9 cellular contexts compared by ENCODE assay signal in the genomic region with DNA sequence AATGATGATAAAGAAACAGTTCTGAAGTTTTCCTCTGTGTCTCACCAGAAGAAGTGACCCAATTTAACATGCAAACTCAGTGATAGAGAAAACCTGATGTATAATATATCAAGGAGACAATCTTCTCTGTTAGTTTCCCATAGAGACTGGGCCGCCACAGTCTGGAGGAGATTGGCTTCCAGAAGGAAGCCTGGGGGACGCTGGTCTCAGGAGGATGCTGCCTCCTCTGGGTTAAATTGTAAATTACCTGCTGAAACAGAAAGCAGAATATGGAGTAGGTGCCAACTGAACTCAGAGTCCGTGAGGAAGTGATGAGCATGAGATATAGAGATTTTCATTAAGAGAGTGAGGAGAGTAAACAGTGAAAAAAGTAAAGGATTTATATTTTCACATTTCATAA. TPM values are rescaled to one million over a fixed set of nuclear protein-coding genes. Genes with fewer than 3 reads are reported as not detected.
DNase-seq lines count a peak whose midpoint lies in the region; ATAC-seq and TF ChIP-seq lines count a peak whose summit lies in the region.
"Had no signal": no experiment of that assay in that cellular context is flagged by ENCODE, and none has a peak within 500 bp of the region (broad histone marks: within the 10 kb centered on the region; RNA-seq: fewer than 3 reads in every experiment).

No MANE protein-coding gene starts in this region.

- H3K4me3 Mint-ChIP-seq in activated T-helper 17 cell treated with anti-CD3 and anti-CD28 coated beads, Interleukin-2, amount 50 U/mL, for 72 hours, result no peak overlapping the region

- TF ChIP-seq CTCF in GM06990 (IDR thresholded peaks at IDR 0.05; ENCODE audit: insufficient read depth, low read length, poor library complexity, severe bottlenecking) (peak; percentile 72), left ventricle myocardium inferior (IDR thresholded peaks at IDR 0.05; ENCODE audit: borderline replicate concordance) (no peak), coronary artery (IDR thresholded peaks at IDR 0.05) (no peak)

- no peaks in the 10 kb centered on the region for H3K27me3 ChIP-seq in GM06990 (replicated peaks; ENCODE audit: control insufficient read depth, insufficient read depth, low read length)
- peaks cover 23% of the 10 kb centered on the region for H3K27me3 ChIP-seq in left ventricle myocardium inferior (ENCODE audit: low read depth)

- intact Hi-C loops in left ventricle myocardium inferior (cut with micrococcal nuclease), result no loop called here

- no peak overlapping the region for H3K4me3 ChIP-seq in GM06990 (replicated peaks; ENCODE audit: low read depth, low read length)
- H3K4me3 ChIP-seq in left ventricle myocardium inferior, result no peak overlapping the region
- H3K4me3 ChIP-seq in coronary artery, result no peak overlapping the region

- ATAC-seq in GM19324 (IDR thresholded peaks at IDR 0.05; ENCODE audit: low FRiP score, unreplicated experiment), result peak; percentile 79
- peak; percentile 80 for ATAC-seq in HG03139 (IDR thresholded peaks at IDR 0.05; ENCODE audit: unreplicated experiment)
- ATAC-seq in activated T-helper 17 cell treated with anti-CD3 and anti-CD28 coated beads, Interleukin-2, amount 50 U/mL, for 72 hours (replicated peaks), result peak; percentile 63

- no peaks in the 10 kb centered on the region for H3K27me3 Mint-ChIP-seq in activated T-helper 17 cell treated with anti-CD3 and anti-CD28 coated beads, Interleukin-2, amount 50 U/mL, for 72 hours

- H3K4me1 ChIP-seq in left ventricle myocardium inferior, result no peaks in the 10 kb centered on the region

- H3K9me3 Mint-ChIP-seq in activated T-helper 17 cell treated with anti-CD3 and anti-CD28 coated beads, Interleukin-2, amount 50 U/mL, for 72 hours, result no peaks in the 10 kb centered on the region

- no peak overlapping the region for H3K27ac Mint-ChIP-seq in activated T-helper 17 cell treated with anti-CD3 and anti-CD28 coated beads, Interleukin-2, amount 50 U/mL, for 72 hours

- H3K4me1 Mint-ChIP-seq in activated T-helper 17 cell treated with anti-CD3 and anti-CD28 coated beads, Interleukin-2, amount 50 U/mL, for 72 hours, result no peaks in the 10 kb centered on the region

- no peaks in the 10 kb centered on the region for H3K36me3 ChIP-seq in GM06990 (ENCODE audit: control insufficient read depth, insufficient read depth, low read length)
- no peaks in the 10 kb centered on the region for H3K36me3 ChIP-seq in left ventricle myocardium inferior

- peaks cover 17% of the 10 kb centered on the region for H3K9me3 ChIP-seq in left ventricle myocardium inferior (replicated peaks)

- DNase-seq in GM06990 (ENCODE audit: extremely low read depth, insufficient read length) (peak; percentile 32), D341Med (ENCODE audit: low spot score) (no peak), left ventricle myocardium inferior (no peak), coronary artery (ENCODE audit: low spot score) (no peak), NCI-H2081 treated with DMSO at 0.1 percent for 48 hours (lab: John Stamatoyannopoulos, UW) (no peak)
- DNase-seq: IMR-90 had no signal

- no peaks in the 10 kb centered on the region for H3K36me3 Mint-ChIP-seq in activated T-helper 17 cell treated with anti-CD3 and anti-CD28 coated beads, Interleukin-2, amount 50 U/mL, for 72 hours (ENCODE audit: low read depth)

- H3K27ac ChIP-seq in left ventricle myocardium inferior (replicated peaks) (no peak overlapping the region), coronary artery (no peak overlapping the region)

RNA-seq across cellular contexts. Expression of gene OR14I1, which starts 15.8 kb away (rescaled TPM):
- not detected for total RNA-seq in activated T-helper 17 cell treated with anti-CD3 and anti-CD28 coated beads, Interleukin-2, amount 50 U/mL, for 72 hours
- total RNA-seq in left ventricle myocardium inferior, result not detected
- total RNA-seq: IMR-90 had no signal

RNA-seq across cellular contexts. Expression of gene OR2T27, which starts 31.5 kb away (rescaled TPM):
- total RNA-seq in activated T-helper 17 cell treated with anti-CD3 and anti-CD28 coated beads, Interleukin-2, amount 50 U/mL, for 72 hours, result not detected
- not detected for total RNA-seq in left ventricle myocardium inferior
- total RNA-seq: IMR-90 had no signal

RNA-seq across cellular contexts. Expression of gene OR2T35, which starts 41.7 kb away (rescaled TPM):
- total RNA-seq in activated T-helper 17 cell treated with anti-CD3 and anti-CD28 coated beads, Interleukin-2, amount 50 U/mL, for 72 hours, result not detected
- total RNA-seq in left ventricle myocardium inferior, result not detected
- total RNA-seq: IMR-90 had no signal

RNA-seq across cellular contexts. Expression of gene OR2T11, which starts 51.9 kb away (rescaled TPM):
- total RNA-seq in activated T-helper 17 cell treated with anti-CD3 and anti-CD28 coated beads, Interleukin-2, amount 50 U/mL, for 72 hours, result not detected
- not detected for total RNA-seq in left ventricle myocardium inferior
- total RNA-seq: IMR-90 had no signal
